ENCODE assay signal across 15 cellular contexts in the genomic region with DNA sequence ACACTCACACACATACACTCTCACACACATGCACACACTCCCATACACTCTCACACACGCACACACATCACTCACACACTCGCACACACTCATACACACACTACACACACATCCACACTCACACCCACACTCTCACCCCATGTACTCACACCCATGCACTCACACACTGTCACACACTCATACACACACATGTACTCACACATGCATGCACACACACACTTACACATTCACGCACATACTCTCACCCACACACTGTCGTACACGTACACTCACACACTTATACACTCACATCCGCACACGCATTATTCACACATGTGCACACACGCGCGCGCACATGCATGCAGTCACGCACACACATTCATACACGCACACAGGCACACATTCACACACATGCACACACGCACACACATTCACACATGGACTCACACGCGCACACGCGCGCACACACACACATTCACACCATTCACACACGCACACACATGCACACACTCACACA. TPM values are rescaled to one million over a fixed set of nuclear protein-coding genes. Genes with fewer than 3 reads are reported as not detected.
"Had no signal": no experiment of that assay in that cellular context is flagged by ENCODE, and none has a peak within 500 bp of the region (broad histone marks: within the 10 kb centered on the region; RNA-seq: fewer than 3 reads in every experiment).

No MANE protein-coding gene starts in this region.

- H3K27me3 ChIP-seq: dorsolateral prefrontal cortex, testis had no signal

- H2AFZ ChIP-seq: parathyroid adenoma had no signal

- H3K4me1 ChIP-seq: uterus had no signal

- H3K4me3 Mint-ChIP-seq: activated CD8-positive, alpha-beta T cell treated with anti-CD3 and anti-CD28 coated beads for 36 hours; activated naive CD4-positive, alpha-beta T cell treated with anti-CD3 and anti-CD28 coated beads for 36 hours; stimulated activated naive CD8-positive, alpha-beta T cell treated with anti-CD3 and anti-CD28 coated beads, Interleukin-15, amount 100 ng/mL, for 72 hours had no signal

- DNase-seq: activated CD8-positive, alpha-beta memory T cell treated with anti-CD3 and anti-CD28 coated beads, Interleukin-2, amount 50 U/mL, for 4 hours; activated CD8-positive, alpha-beta T cell treated with anti-CD3 and anti-CD28 coated beads for 36 hours; activated naive CD4-positive, alpha-beta T cell treated with anti-CD3 and anti-CD28 coated beads for 36 hours; dorsolateral prefrontal cortex; foreskin melanocyte; heart right ventricle; mammary epithelial cell; stimulated activated CD4-positive, alpha-beta T cell treated with anti-CD3 and anti-CD28 coated beads, Interleukin-15, amount 100 ng/mL, for 24 hours; stimulated activated CD4-positive, alpha-beta T cell treated with anti-CD3 and anti-CD28 coated beads, Interleukin-4, amount 100 ng/mL, for 4 hours; stimulated activated naive CD8-positive, alpha-beta T cell treated with anti-CD3 and anti-CD28 coated beads, Interleukin-15, amount 100 ng/mL, for 72 hours; T1000; testis; uterus had no signal

- H3K4me3 ChIP-seq: dorsolateral prefrontal cortex, heart right ventricle, testis, uterus had no signal

- H3K9me3 Mint-ChIP-seq: activated CD8-positive, alpha-beta T cell treated with anti-CD3 and anti-CD28 coated beads for 36 hours; activated naive CD4-positive, alpha-beta T cell treated with anti-CD3 and anti-CD28 coated beads for 36 hours; stimulated activated naive CD8-positive, alpha-beta T cell treated with anti-CD3 and anti-CD28 coated beads, Interleukin-15, amount 100 ng/mL, for 72 hours had no signal

- H3K9me3 ChIP-seq: heart right ventricle, testis, uterus had no signal

- ATAC-seq: activated CD8-positive, alpha-beta T cell treated with anti-CD3 and anti-CD28 coated beads for 36 hours; heart right ventricle; stimulated activated naive CD8-positive, alpha-beta T cell treated with anti-CD3 and anti-CD28 coated beads, Interleukin-15, amount 100 ng/mL, for 72 hours had no signal

- H3K79me2 ChIP-seq: parathyroid adenoma had no signal

- H3K36me3 ChIP-seq: uterus had no signal

- H3K27ac Mint-ChIP-seq: activated CD8-positive, alpha-beta T cell treated with anti-CD3 and anti-CD28 coated beads for 36 hours; activated naive CD4-positive, alpha-beta T cell treated with anti-CD3 and anti-CD28 coated beads for 36 hours; stimulated activated naive CD8-positive, alpha-beta T cell treated with anti-CD3 and anti-CD28 coated beads, Interleukin-15, amount 100 ng/mL, for 72 hours had no signal

- H3K9ac ChIP-seq: parathyroid adenoma had no signal

- H3K27ac ChIP-seq: dorsolateral prefrontal cortex, heart right ventricle, parathyroid adenoma, testis, uterus had no signal

RNA-seq across cellular contexts. Expression of gene CD4, which starts 28.4 kb away (rescaled TPM):
- polyA plus RNA-seq: neural cell had no signal
